8 cellular contexts compared by ENCODE assay signal in the genomic region with DNA sequence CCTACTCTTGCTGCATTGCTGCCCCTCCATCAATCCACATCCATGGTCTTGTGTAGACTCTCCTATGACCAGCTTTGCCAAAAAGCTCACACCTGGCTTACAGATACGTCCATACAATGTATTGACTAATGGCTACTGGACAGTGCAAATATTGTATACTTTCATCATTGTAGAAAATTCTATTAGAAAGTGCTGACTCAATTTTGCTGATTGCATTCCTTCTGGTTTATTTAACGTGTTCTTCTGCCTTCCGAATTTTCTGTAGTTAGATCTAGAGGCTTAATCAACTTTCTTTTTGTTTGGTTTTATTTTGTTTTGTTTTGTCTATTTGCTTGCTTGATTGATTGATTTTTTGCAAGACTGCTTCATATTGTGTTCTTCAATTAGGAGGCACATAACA.
"Had no signal": no experiment of that assay in that cellular context is flagged by ENCODE, and none has a peak within 500 bp of the region (broad histone marks: within the 10 kb centered on the region; RNA-seq: fewer than 3 reads in every experiment).

No MANE protein-coding gene starts in this region.

- FAIRE-seq: G401.6, GM12878, GM12891, GM12892, GM18507, GM19239 had no signal

- H3K4me3 ChIP-seq: GM12878 had no signal

- DNase-seq: GDM1, GF-D8 had no signal

- ATAC-seq: GM12878 had no signal
